In genomic region chr10:69614130-69614529, GRCh38 we compare ENCODE assay signal across 18 cellular contexts. TPM values are rescaled to one million over a fixed set of nuclear protein-coding genes. Genes with fewer than 3 reads are reported as not detected.
A peak's percentile ranks its signal among the peaks of the same experiment; 100 is the strongest.
DNase-seq lines count a peak whose midpoint lies in the region; ATAC-seq and TF ChIP-seq lines count a peak whose summit lies in the region.
"Had no signal": no experiment of that assay in that cellular context is flagged by ENCODE, and none has a peak within 500 bp of the region (broad histone marks: within the 10 kb centered on the region; RNA-seq: fewer than 3 reads in every experiment).

No MANE protein-coding gene starts in this region.

- H3K27ac ChIP-seq in DOHH2 (ENCODE audit: low read depth, low read length) = no peak overlapping the region
- H3K27ac ChIP-seq: GM23248 had no signal

- no peaks in the 10 kb centered on the region for H4K20me1 ChIP-seq in DOHH2 (ENCODE audit: control insufficient read depth, insufficient read depth, low read depth, low read length)

- no peaks in the 10 kb centered on the region for H3K36me3 Mint-ChIP-seq in activated T-helper 1 cell treated with anti-CD3 and anti-CD28 coated beads, Interleukin-12 subunit alpha, Interleukin-12 subunit beta, Interleukin-2, Interleukin-4 antibody, amounts not matched to agents 30 ng/mL and 10 ng/mL and 1 ng/mL, durations not matched to agents 14 hours and 24 hours and 36 hours (ENCODE audit: low read depth)
- H3K36me3 Mint-ChIP-seq: CD14-positive monocyte; CD8-positive, alpha-beta T cell had no signal

- peaks cover 8% of the 10 kb centered on the region for H3K9me3 Mint-ChIP-seq in activated T-helper 1 cell treated with anti-CD3 and anti-CD28 coated beads, Interleukin-12 subunit alpha, Interleukin-12 subunit beta, Interleukin-2, Interleukin-4 antibody, amounts not matched to agents 30 ng/mL and 10 ng/mL and 1 ng/mL, durations not matched to agents 14 hours and 24 hours and 36 hours

- peaks cover 14% of the 10 kb centered on the region for H3K27me3 Mint-ChIP-seq in activated T-helper 1 cell treated with anti-CD3 and anti-CD28 coated beads, Interleukin-12 subunit alpha, Interleukin-12 subunit beta, Interleukin-2, Interleukin-4 antibody, amounts not matched to agents 30 ng/mL and 10 ng/mL and 1 ng/mL, durations not matched to agents 14 hours and 24 hours and 36 hours (ENCODE audit: insufficient read depth)

- H3K36me3 ChIP-seq in DOHH2 (ENCODE audit: control insufficient read depth, low read length) = no peaks in the 10 kb centered on the region
- H3K36me3 ChIP-seq: BE2C had no signal

- H3K9me2 ChIP-seq in DOHH2 (replicated peaks; ENCODE audit: control insufficient read depth, low read length) = no peaks in the 10 kb centered on the region

- no peak for TF ChIP-seq CTCF in DOHH2 (IDR thresholded peaks at IDR 0.05; ENCODE audit: low read depth, low read length, poor library complexity, severe bottlenecking)

- CTCF ChIA-PET in HEK293T (lab: Yijun Ruan, JAX) = interaction anchor here (0.8 kb wide), 1 partner anchor 15 kb away, joined by 3 read pairs; no protein-coding TSS in a partner anchor

- POLR2A ChIA-PET in HEK293T (lab: Yijun Ruan, JAX) = no interaction called here

- peak; percentile 68 for ATAC-seq in GM18907 (IDR thresholded peaks at IDR 0.05; ENCODE audit: unreplicated experiment)
- peak; percentile 49 for ATAC-seq in GM21723 (IDR thresholded peaks at IDR 0.05; ENCODE audit: unreplicated experiment)
- ATAC-seq in GM19455 (IDR thresholded peaks at IDR 0.05; ENCODE audit: unreplicated experiment) = no peak
- no peak for ATAC-seq in HG03095 (IDR thresholded peaks at IDR 0.05; ENCODE audit: unreplicated experiment)
- ATAC-seq: CD8-positive, alpha-beta T cell; HCT116; K562 had no signal

- H3K4me1 ChIP-seq in DOHH2 (ENCODE audit: control insufficient read depth, low read length) = peaks cover 11% of the 10 kb centered on the region
- H3K4me1 ChIP-seq: BE2C had no signal

- H3K27me3 ChIP-seq in DOHH2 (ENCODE audit: control insufficient read depth, low read length) = no peaks in the 10 kb centered on the region
- H3K27me3 ChIP-seq: BE2C had no signal

- intact Hi-C loops in activated T-helper 1 cell treated with anti-CD3 and anti-CD28 coated beads, Interleukin-12 subunit alpha, Interleukin-12 subunit beta, Interleukin-2, Interleukin-4 antibody, amounts not matched to agents 30 ng/mL and 10 ng/mL and 1 ng/mL, durations not matched to agents 14 hours and 24 hours and 36 hours (cut with micrococcal nuclease) = no loop called here

- no peak overlapping the region for H3K27ac Mint-ChIP-seq in activated T-helper 1 cell treated with anti-CD3 and anti-CD28 coated beads, Interleukin-12 subunit alpha, Interleukin-12 subunit beta, Interleukin-2, Interleukin-4 antibody, amounts not matched to agents 30 ng/mL and 10 ng/mL and 1 ng/mL, durations not matched to agents 14 hours and 24 hours and 36 hours
- H3K27ac Mint-ChIP-seq: CD14-positive monocyte; CD8-positive, alpha-beta T cell had no signal

- no peaks in the 10 kb centered on the region for H3K4me1 Mint-ChIP-seq in activated T-helper 1 cell treated with anti-CD3 and anti-CD28 coated beads, Interleukin-12 subunit alpha, Interleukin-12 subunit beta, Interleukin-2, Interleukin-4 antibody, amounts not matched to agents 30 ng/mL and 10 ng/mL and 1 ng/mL, durations not matched to agents 14 hours and 24 hours and 36 hours (ENCODE audit: low read depth)
- H3K4me1 Mint-ChIP-seq: CD14-positive monocyte had no signal

- H3K4me2 ChIP-seq in DOHH2 (ENCODE audit: low read length) = 0 out of 2 replicates have a peak overlapping the region, but pooled peaks have one; percentile 0

- no peaks in the 10 kb centered on the region for H3F3A ChIP-seq in DOHH2 (ENCODE audit: control insufficient read depth, insufficient read depth)

- DNase-seq in germinal center (ENCODE audit: low spot score) = peak; percentile 21
- no peak for DNase-seq in HEK293T (ENCODE audit: extremely low spot score)
- DNase-seq in activated T-helper 1 cell treated with anti-CD3 and anti-CD28 coated beads, Interleukin-12 subunit alpha, Interleukin-12 subunit beta, Interleukin-2, Interleukin-4 antibody, amounts not matched to agents 30 ng/mL and 10 ng/mL and 1 ng/mL, durations not matched to agents 14 hours and 24 hours and 36 hours (ENCODE audit: low spot score) = no peak
- DNase-seq: BE2C; CD8-positive, alpha-beta T cell; COR-L47; DND-41; GF-D8; GM23248; Kasumi-1 had no signal

- no peaks in the 10 kb centered on the region for H3K79me2 ChIP-seq in DOHH2 (ENCODE audit: control insufficient read depth, low read length)

- H3K9me3 ChIP-seq in DOHH2 (ENCODE audit: control insufficient read depth, insufficient read depth, low read length) = no peaks in the 10 kb centered on the region
- H3K9me3 ChIP-seq: BE2C had no signal

- H3K4me3 ChIP-seq in DOHH2 (ENCODE audit: low read length) = no peak overlapping the region
- H3K4me3 ChIP-seq: GM23248, K562 had no signal

- no peak overlapping the region for H3K4me3 Mint-ChIP-seq in activated T-helper 1 cell treated with anti-CD3 and anti-CD28 coated beads, Interleukin-12 subunit alpha, Interleukin-12 subunit beta, Interleukin-2, Interleukin-4 antibody, amounts not matched to agents 30 ng/mL and 10 ng/mL and 1 ng/mL, durations not matched to agents 14 hours and 24 hours and 36 hours
- H3K4me3 Mint-ChIP-seq: CD8-positive, alpha-beta T cell had no signal

TF ChIP-seq in HEK293T, 16 proteins besides CTCF, POLR2A, EP300 and RAD21:
- TF ChIP-seq FOXM1 (IDR thresholded peaks at IDR 0.05; ENCODE audit: borderline replicate concordance) = no peak
- TF ChIP-seq ARNT (IDR thresholded peaks at IDR 0.05) = no peak
- no peak for TF ChIP-seq LEF1 (IDR thresholded peaks at IDR 0.05; ENCODE audit: borderline replicate concordance)
- TF ChIP-seq BHLHE40 (IDR thresholded peaks at IDR 0.05; ENCODE audit: borderline replicate concordance) = no peak
- TF ChIP-seq, protein P1, sequence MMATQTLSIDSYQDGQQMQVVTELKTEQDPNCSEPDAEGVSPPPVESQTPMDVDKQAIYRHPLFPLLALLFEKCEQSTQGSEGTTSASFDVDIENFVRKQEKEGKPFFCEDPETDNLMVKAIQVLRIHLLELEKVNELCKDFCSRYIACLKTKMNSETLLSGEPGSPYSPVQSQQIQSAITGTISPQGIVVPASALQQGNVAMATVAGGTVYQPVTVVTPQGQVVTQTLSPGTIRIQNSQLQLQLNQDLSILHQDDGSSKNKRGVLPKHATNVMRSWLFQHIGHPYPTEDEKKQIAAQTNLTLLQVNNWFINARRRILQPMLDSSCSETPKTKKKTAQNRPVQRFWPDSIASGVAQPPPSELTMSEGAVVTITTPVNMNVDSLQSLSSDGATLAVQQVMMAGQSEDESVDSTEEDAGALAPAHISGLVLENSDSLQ (IDR thresholded peaks at IDR 0.05) = no peak
- no peak for TF ChIP-seq FOXA1 (IDR thresholded peaks at IDR 0.05)
- no peak for TF ChIP-seq FOXK2 (IDR thresholded peaks at IDR 0.05)
- TF ChIP-seq TARDBP (IDR thresholded peaks at IDR 0.05) = no peak
- TF ChIP-seq L3MBTL2 (conservative IDR thresholded peaks at IDR 0.05) = no peak
- no peak for TF ChIP-seq SP1 (IDR thresholded peaks at IDR 0.05)
- no peak for TF ChIP-seq HDGF (IDR thresholded peaks at IDR 0.05; ENCODE audit: borderline replicate concordance)
- no peak for TF ChIP-seq CTBP1 (IDR thresholded peaks at IDR 0.05; ENCODE audit: borderline replicate concordance)
- TF ChIP-seq NFRKB (IDR thresholded peaks at IDR 0.05) = no peak
- no peak for TF ChIP-seq ZNF384 (IDR thresholded peaks at IDR 0.05)
TF ChIP-seq in HEK293T: peak in this region for 0.

RNA-seq across cellular contexts. Expression of gene FAM241B, which starts 15.9 kb away (rescaled TPM):
- total RNA-seq in activated T-helper 1 cell treated with anti-CD3 and anti-CD28 coated beads, Interleukin-12 subunit alpha, Interleukin-12 subunit beta, Interleukin-2, Interleukin-4 antibody, amounts not matched to agents 30 ng/mL and 10 ng/mL and 1 ng/mL, durations not matched to agents 14 hours and 24 hours and 36 hours = 10.2 and 10.9 TPM in 2 replicates
- total RNA-seq: GM23248 had no signal

RNA-seq across cellular contexts. Expression of gene NEUROG3, which starts 40.9 kb away (rescaled TPM):
- total RNA-seq in activated T-helper 1 cell treated with anti-CD3 and anti-CD28 coated beads, Interleukin-12 subunit alpha, Interleukin-12 subunit beta, Interleukin-2, Interleukin-4 antibody, amounts not matched to agents 30 ng/mL and 10 ng/mL and 1 ng/mL, durations not matched to agents 14 hours and 24 hours and 36 hours = not detected in 2 replicates
- total RNA-seq: CD8-positive, alpha-beta T cell; GM23248; K562 had no signal

Comparison
In these comparisons a context has a peak if more than half of its experiments do, and no peak if none do; other contexts are left out.
1. ATAC-seq: peak in GM18907 (single experiment) and GM21723 (single experiment); none in GM19455 (single experiment) and HG03095 (single experiment).